1 cellular context compared by ENCODE assay signal in the genomic region with DNA sequence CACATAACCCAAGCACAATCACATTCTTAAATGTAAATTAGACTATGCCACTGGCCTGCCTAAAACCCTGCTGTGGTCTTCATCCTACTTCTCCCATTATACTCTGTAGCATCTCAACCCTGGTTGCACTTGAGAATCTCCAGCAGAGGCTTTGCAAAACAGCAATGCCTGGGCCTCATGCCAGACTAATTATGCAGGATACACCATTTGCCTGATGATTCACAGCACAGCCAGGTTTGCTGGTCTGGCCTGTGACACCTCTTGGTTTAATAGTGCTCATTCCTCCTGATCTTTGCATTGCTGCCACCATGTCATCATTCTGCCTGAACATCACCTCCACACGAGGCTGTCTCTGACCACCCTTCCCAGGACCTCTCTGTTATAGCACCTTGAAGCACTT.
TF ChIP-seq lines count a peak whose summit lies in the region.

No MANE protein-coding gene starts in this region.

TF ChIP-seq in GM23338, 12 proteins besides CTCF, POLR2A, EP300 and RAD21 (continued from another document):
- TF ChIP-seq, protein P1, sequence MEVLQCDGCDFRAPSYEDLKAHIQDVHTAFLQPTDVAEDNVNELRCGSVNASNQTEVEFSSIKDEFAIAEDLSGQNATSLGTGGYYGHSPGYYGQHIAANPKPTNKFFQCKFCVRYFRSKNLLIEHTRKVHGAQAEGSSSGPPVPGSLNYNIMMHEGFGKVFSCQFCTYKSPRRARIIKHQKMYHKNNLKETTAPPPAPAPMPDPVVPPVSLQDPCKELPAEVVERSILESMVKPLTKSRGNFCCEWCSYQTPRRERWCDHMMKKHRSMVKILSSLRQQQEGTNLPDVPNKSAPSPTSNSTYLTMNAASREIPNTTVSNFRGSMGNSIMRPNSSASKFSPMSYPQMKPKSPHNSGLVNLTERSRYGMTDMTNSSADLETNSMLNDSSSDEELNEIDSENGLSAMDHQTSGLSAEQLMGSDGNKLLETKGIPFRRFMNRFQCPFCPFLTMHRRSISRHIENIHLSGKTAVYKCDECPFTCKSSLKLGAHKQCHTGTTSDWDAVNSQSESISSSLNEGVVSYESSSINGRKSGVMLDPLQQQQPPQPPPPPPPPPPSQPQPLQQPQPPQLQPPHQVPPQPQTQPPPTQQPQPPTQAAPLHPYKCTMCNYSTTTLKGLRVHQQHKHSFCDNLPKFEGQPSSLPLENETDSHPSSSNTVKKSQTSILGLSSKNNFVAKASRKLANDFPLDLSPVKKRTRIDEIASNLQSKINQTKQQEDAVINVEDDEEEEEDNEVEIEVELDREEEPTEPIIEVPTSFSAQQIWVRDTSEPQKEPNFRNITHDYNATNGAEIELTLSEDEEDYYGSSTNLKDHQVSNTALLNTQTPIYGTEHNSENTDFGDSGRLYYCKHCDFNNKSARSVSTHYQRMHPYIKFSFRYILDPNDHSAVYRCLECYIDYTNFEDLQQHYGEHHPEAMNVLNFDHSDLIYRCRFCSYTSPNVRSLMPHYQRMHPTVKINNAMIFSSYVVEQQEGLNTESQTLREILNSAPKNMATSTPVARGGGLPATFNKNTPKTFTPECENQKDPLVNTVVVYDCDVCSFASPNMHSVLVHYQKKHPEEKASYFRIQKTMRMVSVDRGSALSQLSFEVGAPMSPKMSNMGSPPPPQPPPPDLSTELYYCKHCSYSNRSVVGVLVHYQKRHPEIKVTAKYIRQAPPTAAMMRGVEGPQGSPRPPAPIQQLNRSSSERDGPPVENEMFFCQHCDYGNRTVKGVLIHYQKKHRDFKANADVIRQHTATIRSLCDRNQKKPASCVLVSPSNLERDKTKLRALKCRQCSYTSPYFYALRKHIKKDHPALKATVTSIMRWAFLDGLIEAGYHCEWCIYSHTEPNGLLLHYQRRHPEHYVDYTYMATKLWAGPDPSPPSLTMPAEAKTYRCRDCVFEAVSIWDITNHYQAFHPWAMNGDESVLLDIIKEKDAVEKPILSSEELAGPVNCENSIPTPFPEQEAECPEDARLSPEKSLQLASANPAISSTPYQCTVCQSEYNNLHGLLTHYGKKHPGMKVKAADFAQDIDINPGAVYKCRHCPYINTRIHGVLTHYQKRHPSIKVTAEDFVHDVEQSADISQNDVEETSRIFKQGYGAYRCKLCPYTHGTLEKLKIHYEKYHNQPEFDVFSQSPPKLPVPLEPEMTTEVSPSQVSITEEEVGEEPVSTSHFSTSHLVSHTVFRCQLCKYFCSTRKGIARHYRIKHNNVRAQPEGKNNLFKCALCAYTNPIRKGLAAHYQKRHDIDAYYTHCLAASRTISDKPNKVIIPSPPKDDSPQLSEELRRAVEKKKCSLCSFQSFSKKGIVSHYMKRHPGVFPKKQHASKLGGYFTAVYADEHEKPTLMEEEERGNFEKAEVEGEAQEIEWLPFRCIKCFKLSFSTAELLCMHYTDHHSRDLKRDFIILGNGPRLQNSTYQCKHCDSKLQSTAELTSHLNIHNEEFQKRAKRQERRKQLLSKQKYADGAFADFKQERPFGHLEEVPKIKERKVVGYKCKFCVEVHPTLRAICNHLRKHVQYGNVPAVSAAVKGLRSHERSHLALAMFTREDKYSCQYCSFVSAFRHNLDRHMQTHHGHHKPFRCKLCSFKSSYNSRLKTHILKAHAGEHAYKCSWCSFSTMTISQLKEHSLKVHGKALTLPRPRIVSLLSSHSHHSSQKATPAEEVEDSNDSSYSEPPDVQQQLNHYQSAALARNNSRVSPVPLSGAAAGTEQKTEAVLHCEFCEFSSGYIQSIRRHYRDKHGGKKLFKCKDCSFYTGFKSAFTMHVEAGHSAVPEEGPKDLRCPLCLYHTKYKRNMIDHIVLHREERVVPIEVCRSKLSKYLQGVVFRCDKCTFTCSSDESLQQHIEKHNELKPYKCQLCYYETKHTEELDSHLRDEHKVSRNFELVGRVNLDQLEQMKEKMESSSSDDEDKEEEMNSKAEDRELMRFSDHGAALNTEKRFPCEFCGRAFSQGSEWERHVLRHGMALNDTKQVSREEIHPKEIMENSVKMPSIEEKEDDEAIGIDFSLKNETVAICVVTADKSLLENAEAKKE (CRISPR knock-in tag; IDR thresholded peaks at IDR 0.05): no peak
- TF ChIP-seq EZH2phosphoT487 (IDR thresholded peaks at IDR 0.05; ENCODE audit: unreplicated experiment) (no peak), CREB1 (CRISPR knock-in tag; IDR thresholded peaks at IDR 0.05; ENCODE audit: low read depth) (no peak), ZNF331 (CRISPR knock-in tag; IDR thresholded peaks at IDR 0.05; ENCODE audit: low read depth) (no peak), NANOG (IDR thresholded peaks at IDR 0.05; ENCODE audit: borderline replicate concordance) (no peak)
